ENCODE assay signal across 16 cellular contexts in genomic region chr4:90215286-90215685, GRCh38.
DNase-seq lines count a peak whose midpoint lies in the region; ATAC-seq and TF ChIP-seq lines count a peak whose summit lies in the region.
"Had no signal": no experiment of that assay in that cellular context is flagged by ENCODE, and none has a peak within 500 bp of the region (broad histone marks: within the 10 kb centered on the region; RNA-seq: fewer than 3 reads in every experiment).

No MANE protein-coding gene starts in this region.

- H3K27ac ChIP-seq in heart left ventricle: no peak overlapping the region
- H3K27ac ChIP-seq: brain microvascular endothelial cell had no signal

- TF ChIP-seq POLR2A in heart left ventricle (IDR thresholded peaks at IDR 0.05): no peak

- ATAC-seq in GM18511 (IDR thresholded peaks at IDR 0.05; ENCODE audit: unreplicated experiment) (peak; percentile 52), GM21515 (IDR thresholded peaks at IDR 0.05; ENCODE audit: unreplicated experiment) (peak; percentile 63), HG03378 (IDR thresholded peaks at IDR 0.05; ENCODE audit: unreplicated experiment) (peak; percentile 61), heart left ventricle (no peak)
- ATAC-seq: activated CD4-positive, alpha-beta T cell treated with anti-CD3 and anti-CD28 coated beads for 36 hours had no signal

- DNase-seq in epithelial cell of esophagus (ENCODE audit: low read depth): peak; percentile 80
- no peak for DNase-seq in Calu3
- DNase-seq in SHP77 (lab: John Stamatoyannopoulos, UW): no peak
- DNase-seq in heart left ventricle: no peak
- DNase-seq in cerebellar cortex (ENCODE audit: low spot score): no peak
- DNase-seq: activated CD4-positive, alpha-beta T cell treated with anti-CD3 and anti-CD28 coated beads for 36 hours; activated effector memory CD4-positive, alpha-beta T cell treated with Interleukin-2 at 50 U/mL for 16 hours; AML-193; brain microvascular endothelial cell; NCI-H187; stimulated activated CD4-positive, alpha-beta T cell treated with anti-CD3 and anti-CD28 coated beads, Interleukin-1b, Interleukin-23, amount 100 ng/mL, for 48 hours; stimulated activated naive CD4-positive, alpha-beta T cell treated with Interleukin-2 at 50 U/mL for 16 hours had no signal

- H3K27me3 Mint-ChIP-seq in Calu3 (ENCODE audit: unreplicated experiment): no peaks in the 10 kb centered on the region
- H3K27me3 Mint-ChIP-seq: IgD-negative memory B cell had no signal

- peaks cover 0 to 4% (median 0%) of the 10 kb centered on the region in 12 donors for H3K9me3 ChIP-seq in heart left ventricle

- H3K4me3 Mint-ChIP-seq in Calu3 (ENCODE audit: low read depth, unreplicated experiment): no peak overlapping the region
- H3K4me3 Mint-ChIP-seq: activated CD4-positive, alpha-beta T cell treated with anti-CD3 and anti-CD28 coated beads for 36 hours; IgD-negative memory B cell had no signal

- BruUV-seq in Calu3 (replicated peaks; lab: Mats Ljungman, UMichigan): no TSS peak

- H3K4me1 ChIP-seq in heart left ventricle: peaks cover 0 to 6% (median 0%) of the 10 kb centered on the region in 12 donors

- H3K4me1 Mint-ChIP-seq in Calu3 (ENCODE audit: low read depth, unreplicated experiment): peaks cover 22% of the 10 kb centered on the region
- H3K4me1 Mint-ChIP-seq: activated CD4-positive, alpha-beta T cell treated with anti-CD3 and anti-CD28 coated beads for 36 hours had no signal

- no peaks in the 10 kb centered on the region for H3K36me3 Mint-ChIP-seq in Calu3 (ENCODE audit: insufficient read depth, unreplicated experiment)
- H3K36me3 Mint-ChIP-seq: IgD-negative memory B cell had no signal

- H3K4me3 ChIP-seq in epithelial cell of esophagus (ENCODE audit: low read length) (no peak overlapping the region), heart left ventricle (no peak overlapping the region)

- no peak overlapping the region for H3K27ac Mint-ChIP-seq in Calu3 (ENCODE audit: unreplicated experiment)
- H3K27ac Mint-ChIP-seq: activated CD4-positive, alpha-beta T cell treated with anti-CD3 and anti-CD28 coated beads for 36 hours; IgD-negative memory B cell had no signal

- H3K36me3 ChIP-seq in heart left ventricle: no peaks in the 10 kb centered on the region
- H3K36me3 ChIP-seq: brain microvascular endothelial cell had no signal

- 34 to 52% (median 46%) methylated on average over 1 of the region's 1 CpG for WGBS in heart left ventricle, 4 donors

- H3K9me3 Mint-ChIP-seq in Calu3 (ENCODE audit: low read depth, unreplicated experiment): peaks cover 2% of the 10 kb centered on the region
- H3K9me3 Mint-ChIP-seq: IgD-negative memory B cell had no signal

- H3K27me3 ChIP-seq in heart left ventricle: no peaks in the 10 kb centered on the region
- H3K27me3 ChIP-seq: brain microvascular endothelial cell had no signal

- TF ChIP-seq CTCF in epithelial cell of esophagus (IDR thresholded peaks at IDR 0.05; ENCODE audit: insufficient read depth, low read depth, low read length, missing control alignments) (no peak), Calu3 (IDR thresholded peaks at IDR 0.05; ENCODE audit: unreplicated experiment) (no peak), heart left ventricle (IDR thresholded peaks at IDR 0.05) (no peak)

- intact Hi-C loops in Calu3 (cut with micrococcal nuclease; ENCODE audit: unreplicated experiment) (no loop called here), heart left ventricle (cut with DNase I) (no loop called here)

- CTCF ChIA-PET in Calu3 (lab: Charles Lee): interaction anchor here (1.6 kb wide), 1 partner anchor 20 kb away, joined by 3 read pairs; no protein-coding TSS in a partner anchor

Comparison
In these comparisons a context has a peak if more than half of its experiments do, and no peak if none do; other contexts are left out.
1. ATAC-seq: peak in GM18511 (single experiment), GM21515 (single experiment) and HG03378 (single experiment); none in heart left ventricle (0 of 4).